8 cellular contexts compared by ENCODE assay signal in the genomic region with DNA sequence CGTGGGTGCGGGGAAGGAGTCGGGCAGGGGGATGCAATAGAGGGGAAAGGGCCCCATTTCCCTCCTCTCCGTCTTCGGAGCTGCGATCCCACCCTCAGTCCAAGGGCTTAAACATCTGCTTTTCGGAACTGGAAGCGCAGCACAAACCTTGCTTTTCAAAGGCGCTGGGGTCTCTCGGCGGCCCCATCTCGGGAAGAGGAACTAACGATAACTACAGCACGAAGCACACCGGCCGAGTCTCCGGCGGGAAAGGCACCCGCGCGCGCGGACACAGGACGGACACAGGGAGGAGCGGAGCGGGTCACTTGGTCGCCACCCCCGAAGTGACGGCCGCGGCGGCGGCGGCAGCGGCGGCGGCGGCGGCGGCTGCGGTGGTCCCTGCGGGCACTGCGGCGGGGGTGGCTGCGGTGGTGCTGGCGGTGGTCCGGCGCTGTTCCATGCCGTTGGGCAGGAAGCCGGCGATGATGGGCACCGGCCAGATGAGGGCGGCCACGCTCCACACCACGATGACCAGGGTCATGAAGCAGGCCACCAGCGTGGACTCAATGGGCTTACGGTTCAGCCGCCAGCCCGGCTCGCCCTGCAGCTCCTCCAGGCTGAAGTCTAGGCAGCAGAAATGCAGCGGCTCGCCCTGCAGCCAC. TPM values are rescaled to one million over a fixed set of nuclear protein-coding genes. Genes with fewer than 3 reads are reported as not detected.
DNase-seq lines count a peak whose midpoint lies in the region; ATAC-seq, FAIRE-seq and TF ChIP-seq lines count a peak whose summit lies in the region.

No MANE protein-coding gene starts in this region.

- H3K36me3 ChIP-seq in PC-3 (ENCODE audit: low read depth, low read length) (no peaks in the 10 kb centered on the region), astrocyte (ENCODE audit: insufficient read depth, low read length) (peaks cover 4% of the 10 kb centered on the region)

- intact Hi-C loops in PC-3 (cut with micrococcal nuclease) = loop anchor here (1.0 to 5.0 kb wide), 6 partner anchors 102 to 372 kb away; no protein-coding TSS in a partner anchor
- intact Hi-C loops in right cardiac atrium (cut with DNase I) = loop anchor here in 2 of 4 donors (10.0 kb wide), 2 partner anchors 270 to 290 kb away; no protein-coding TSS in a partner anchor

- no peaks in the 10 kb centered on the region for H3K9me3 ChIP-seq in PC-3 (ENCODE audit: low read length)
- H3K9me3 ChIP-seq in astrocyte (ENCODE audit: insufficient read depth, low read depth, low read length) = no peaks in the 10 kb centered on the region
- H3K9me3 ChIP-seq in right cardiac atrium (ENCODE audit: control insufficient read depth, low read length) = no peaks in the 10 kb centered on the region

- CTCF ChIA-PET in PC-3 (lab: Charles Lee) = interaction anchor here (0.6 to 2.7 kb wide), 3 partner anchors 170 to 273 kb away, joined by 3 to 12 read pairs (median 4); no protein-coding TSS in a partner anchor

- H3K36me3 Mint-ChIP-seq in astrocyte (ENCODE audit: low read depth, unreplicated experiment) = no peaks in the 10 kb centered on the region

- no peaks in the 10 kb centered on the region for H3K9me2 ChIP-seq in PC-3 (replicated peaks; ENCODE audit: low read length)

- H3K27me3 Mint-ChIP-seq in astrocyte (ENCODE audit: low read depth, unreplicated experiment) = peaks cover 22% of the 10 kb centered on the region

- H3K4me3 Mint-ChIP-seq in astrocyte (ENCODE audit: unreplicated experiment) = peak overlapping the region; percentile 92

- H3K9me3 Mint-ChIP-seq in astrocyte (ENCODE audit: unreplicated experiment) = no peaks in the 10 kb centered on the region

- H3K4me2 ChIP-seq in PC-3 (ENCODE audit: low read length) (peak overlapping the region; percentile 85), astrocyte (ENCODE audit: low read length) (peak overlapping the region; percentile 83)

- DNase-seq in AG20443 (ENCODE audit: low spot score) (peak; percentile 87), GM13977 (ENCODE audit: low spot score) (peak; percentile 76), PC-3 (peak; percentile 73), astrocyte (ENCODE audit: low read depth) (peak; percentile 46), right cardiac atrium (peak; percentile 72 to 89 (median 89)), pons (ENCODE audit: low spot score) (peak; percentile 50)

- H3F3A ChIP-seq in PC-3 (ENCODE audit: low read length, unreplicated experiment) = no peaks in the 10 kb centered on the region

- peaks cover 40% of the 10 kb centered on the region for H3K79me2 ChIP-seq in PC-3 (ENCODE audit: low read length)
- peaks cover 11% of the 10 kb centered on the region for H3K79me2 ChIP-seq in astrocyte (ENCODE audit: insufficient read depth, low read length)

- H3K4me1 ChIP-seq in PC-3 (ENCODE audit: insufficient read depth, low read length) = peaks cover 15% of the 10 kb centered on the region
- peaks cover 11% of the 10 kb centered on the region for H3K4me1 ChIP-seq in astrocyte (ENCODE audit: insufficient read depth, low read length)
- no peaks in the 10 kb centered on the region for H3K4me1 ChIP-seq in right cardiac atrium (ENCODE audit: control insufficient read depth, insufficient read depth, low read length)

- ATAC-seq in HG03139 (IDR thresholded peaks at IDR 0.05; ENCODE audit: unreplicated experiment) (peak; percentile 20), PC-3 (peak; percentile 61), right cardiac atrium (peak; percentile 79 to 82), HG03565 (IDR thresholded peaks at IDR 0.05; ENCODE audit: unreplicated experiment) (no peak)

- peaks cover 6% of the 10 kb centered on the region; the same call in 1 of the 2 replicates for H4K20me1 ChIP-seq in PC-3 (ENCODE audit: low read length)
- no peaks in the 10 kb centered on the region for H4K20me1 ChIP-seq in astrocyte (ENCODE audit: insufficient read depth, low read length)

- peaks cover 13% of the 10 kb centered on the region for H3K4me1 Mint-ChIP-seq in astrocyte (ENCODE audit: low read depth, unreplicated experiment)

- H3K9ac ChIP-seq in PC-3 (ENCODE audit: low read length) (peak overlapping the region; percentile 88), astrocyte (ENCODE audit: low read length) (peak overlapping the region; percentile 84)

- POLR2A ChIA-PET in PC-3 (lab: Charles Lee; ENCODE audit: unreplicated experiment) = interaction anchor here (0.7 kb wide), 1 partner anchor 131 kb away, joined by 25 read pairs; no protein-coding TSS in a partner anchor

- H3K27me3 ChIP-seq in PC-3 (ENCODE audit: low read length) (no peaks in the 10 kb centered on the region), astrocyte (ENCODE audit: insufficient read depth, low read length) (peaks cover 4% of the 10 kb centered on the region), right cardiac atrium (ENCODE audit: control insufficient read depth, insufficient read depth) (no peaks in the 10 kb centered on the region)

- under 1% methylated on average over 62 of the region's 62 CpGs for WGBS in right cardiac atrium

- H2AFZ ChIP-seq in PC-3 (ENCODE audit: low read length) (peak overlapping the region; percentile 83), astrocyte (ENCODE audit: low read depth, low read length) (peak overlapping the region; percentile 76)

- H3K4me3 ChIP-seq in PC-3 (ENCODE audit: low read length) (peak overlapping the region; percentile 76), astrocyte (ENCODE audit: insufficient read depth, low read depth, low read length) (peak overlapping the region; percentile 62), right cardiac atrium (ENCODE audit: low read length) (peak overlapping the region; percentile 78)

- BruUV-seq in PC-3 (replicated peaks; lab: Mats Ljungman, UMichigan) = no TSS peak

- peak overlapping the region; percentile 64 for H3K27ac ChIP-seq in PC-3 (ENCODE audit: low read length)
- H3K27ac ChIP-seq in astrocyte (ENCODE audit: low read depth, low read length) = peak overlapping the region; percentile 70
- no peak overlapping the region for H3K27ac ChIP-seq in right cardiac atrium (ENCODE audit: low read length)

- in situ Hi-C loops in GM13977 (cut with MboI; ENCODE audit: low pct_unique_long_range_greater_than_20kb, low sequenced_read_pairs, unreplicated experiment) = no loop called here

- FAIRE-seq in astrocyte (lab: Jason Lieb, UNC) = no peak

- TF ChIP-seq CTCF in GM13977 (IDR thresholded peaks at IDR 0.05; ENCODE audit: extremely low read depth, insufficient read depth, missing control alignments) (peak; percentile 55), PC-3 (conservative IDR thresholded peaks at IDR 0.05; ENCODE audit: low read depth, low read length) (peak; percentile 58), astrocyte (IDR thresholded peaks at IDR 0.05; ENCODE audit: insufficient read depth, low read depth, low read length) (peak; percentile 12)

- H3K27ac Mint-ChIP-seq in astrocyte (ENCODE audit: unreplicated experiment) = peak overlapping the region; percentile 81

RNA-seq across cellular contexts. Expression of gene TMEM158, which starts 1.1 kb away (rescaled TPM):
- total RNA-seq in PC-3 (2014; rRNA removed) = 80.6 and 82.9 TPM in 2 replicates
- 11.5 and 14.1 TPM in 2 replicates for total RNA-seq in astrocyte
- under 1 TPM in 3 of 4 donors, not detected in 1; 0.12 to 0.39 (median 0.17) TPM for total RNA-seq in right cardiac atrium
- 0.20 TPM for polyA plus RNA-seq in right cardiac atrium
